ENCODE assay signal across 1 cellular context in the genomic region with DNA sequence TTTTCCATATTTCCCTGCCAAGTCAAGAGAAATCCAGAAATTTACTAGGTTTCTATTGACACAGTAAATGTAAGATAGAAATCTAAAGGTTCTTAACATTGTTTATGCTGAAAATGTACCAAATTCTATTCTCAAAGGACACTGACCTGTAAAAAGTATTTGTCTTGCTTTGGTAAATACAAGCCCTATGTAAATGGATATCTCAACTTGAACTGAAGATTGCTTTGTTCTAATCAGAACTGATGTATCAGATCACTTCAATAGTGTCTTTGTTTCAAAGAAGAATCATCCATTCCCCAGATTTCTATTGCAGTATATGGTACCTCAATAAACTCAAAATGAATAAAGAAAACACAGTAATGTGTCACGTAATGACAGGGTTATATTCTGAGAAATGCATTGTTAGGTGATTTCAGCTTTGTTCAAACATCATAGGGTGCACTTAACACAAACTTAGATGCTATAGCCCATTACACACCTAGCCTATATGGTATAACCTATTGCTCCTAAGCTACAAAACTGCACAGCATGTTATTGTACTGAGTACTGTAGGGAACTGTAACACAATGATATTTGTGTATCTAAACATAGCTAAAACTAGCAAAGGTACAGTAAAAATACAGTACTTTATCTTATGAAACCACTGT.
A peak's percentile ranks its signal among the peaks of the same experiment; 100 is the strongest.
TF ChIP-seq lines count a peak whose summit lies in the region.

No MANE protein-coding gene starts in this region.

TF ChIP-seq in HepG2, 621 proteins besides CTCF, POLR2A, EP300 and RAD21 (continued from another document and continues in another):
- TF ChIP-seq ZNF318 (CRISPR knock-in tag; IDR thresholded peaks at IDR 0.05) (no peak), RARA (CRISPR knock-in tag; IDR thresholded peaks at IDR 0.05) (peak; percentile 63), GFI1 (CRISPR knock-in tag; IDR thresholded peaks at IDR 0.05; ENCODE audit: borderline replicate concordance) (peak; percentile 41; the same call in 1 of the 2 replicates), TBX3 (IDR thresholded peaks at IDR 0.05; ENCODE audit: borderline replicate concordance) (0 out of 2 replicates have a peak, but pooled peaks have one; percentile 13), SMYD3 (CRISPR knock-in tag; IDR thresholded peaks at IDR 0.05) (peak; percentile 38; the same call in 1 of the 2 replicates), CREM (IDR thresholded peaks at IDR 0.05) (peak; percentile 56; the same call in 1 of the 2 replicates), CREM (CRISPR knock-in tag; IDR thresholded peaks at IDR 0.05) (no peak), ZNF646 (CRISPR knock-in tag; IDR thresholded peaks at IDR 0.05) (no peak), FOXP4 (CRISPR knock-in tag; IDR thresholded peaks at IDR 0.05) (peak; percentile 31; the same call in 1 of the 2 replicates), NCOA2 (CRISPR knock-in tag; IDR thresholded peaks at IDR 0.05) (peak; percentile 79), ZNF770 (CRISPR knock-in tag; IDR thresholded peaks at IDR 0.05) (no peak), FOSL2 (CRISPR knock-in tag; IDR thresholded peaks at IDR 0.05) (no peak), ZNF33B (CRISPR knock-in tag; IDR thresholded peaks at IDR 0.05) (no peak), MIXL1 (CRISPR knock-in tag; IDR thresholded peaks at IDR 0.05) (0 out of 2 replicates have a peak, but pooled peaks have one; percentile 18), ZGPAT (CRISPR knock-in tag; IDR thresholded peaks at IDR 0.05) (peak; percentile 47; the same call in 1 of the 2 replicates), SOX5 (CRISPR knock-in tag; IDR thresholded peaks at IDR 0.05; ENCODE audit: borderline replicate concordance) (peak; percentile 94), MAFG (CRISPR knock-in tag; IDR thresholded peaks at IDR 0.05) (no peak), NFIC (IDR thresholded peaks at IDR 0.05; ENCODE audit: low read length) (peak; percentile 77; the same call in 1 of the 2 replicates), ZNF432 (CRISPR knock-in tag; IDR thresholded peaks at IDR 0.05; ENCODE audit: borderline replicate concordance) (no peak), SOX13 (IDR thresholded peaks at IDR 0.05) (no peak; the same call in 1 of the 2 replicates), SOX13 (CRISPR knock-in tag; conservative IDR thresholded peaks at IDR 0.05 in 1 of 2, IDR thresholded peaks at IDR 0.05 in 1 of 2) (peak in 1 of 2 experiments; percentile 96; a peak in 2 of 4 replicates), SOX6 (IDR thresholded peaks at IDR 0.05) (no peak), SOX6 (CRISPR knock-in tag; IDR thresholded peaks at IDR 0.05) (peak; percentile 82; the same call in 1 of the 2 replicates), TCF7 (IDR thresholded peaks at IDR 0.05; ENCODE audit: low read depth) (peak; percentile 36; the same call in 1 of the 2 replicates), EHMT2 (IDR thresholded peaks at IDR 0.05; ENCODE audit: borderline replicate concordance, low read depth, low read length) (peak; percentile 81; the same call in 1 of the 2 replicates)
- TF ChIP-seq, protein P1, sequence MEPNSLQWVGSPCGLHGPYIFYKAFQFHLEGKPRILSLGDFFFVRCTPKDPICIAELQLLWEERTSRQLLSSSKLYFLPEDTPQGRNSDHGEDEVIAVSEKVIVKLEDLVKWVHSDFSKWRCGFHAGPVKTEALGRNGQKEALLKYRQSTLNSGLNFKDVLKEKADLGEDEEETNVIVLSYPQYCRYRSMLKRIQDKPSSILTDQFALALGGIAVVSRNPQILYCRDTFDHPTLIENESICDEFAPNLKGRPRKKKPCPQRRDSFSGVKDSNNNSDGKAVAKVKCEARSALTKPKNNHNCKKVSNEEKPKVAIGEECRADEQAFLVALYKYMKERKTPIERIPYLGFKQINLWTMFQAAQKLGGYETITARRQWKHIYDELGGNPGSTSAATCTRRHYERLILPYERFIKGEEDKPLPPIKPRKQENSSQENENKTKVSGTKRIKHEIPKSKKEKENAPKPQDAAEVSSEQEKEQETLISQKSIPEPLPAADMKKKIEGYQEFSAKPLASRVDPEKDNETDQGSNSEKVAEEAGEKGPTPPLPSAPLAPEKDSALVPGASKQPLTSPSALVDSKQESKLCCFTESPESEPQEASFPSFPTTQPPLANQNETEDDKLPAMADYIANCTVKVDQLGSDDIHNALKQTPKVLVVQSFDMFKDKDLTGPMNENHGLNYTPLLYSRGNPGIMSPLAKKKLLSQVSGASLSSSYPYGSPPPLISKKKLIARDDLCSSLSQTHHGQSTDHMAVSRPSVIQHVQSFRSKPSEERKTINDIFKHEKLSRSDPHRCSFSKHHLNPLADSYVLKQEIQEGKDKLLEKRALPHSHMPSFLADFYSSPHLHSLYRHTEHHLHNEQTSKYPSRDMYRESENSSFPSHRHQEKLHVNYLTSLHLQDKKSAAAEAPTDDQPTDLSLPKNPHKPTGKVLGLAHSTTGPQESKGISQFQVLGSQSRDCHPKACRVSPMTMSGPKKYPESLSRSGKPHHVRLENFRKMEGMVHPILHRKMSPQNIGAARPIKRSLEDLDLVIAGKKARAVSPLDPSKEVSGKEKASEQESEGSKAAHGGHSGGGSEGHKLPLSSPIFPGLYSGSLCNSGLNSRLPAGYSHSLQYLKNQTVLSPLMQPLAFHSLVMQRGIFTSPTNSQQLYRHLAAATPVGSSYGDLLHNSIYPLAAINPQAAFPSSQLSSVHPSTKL (CRISPR knock-in tag; IDR thresholded peaks at IDR 0.05): peak; percentile 90
